Comparison of ENCODE assay signal across 20 cellular contexts in the genomic region with DNA sequence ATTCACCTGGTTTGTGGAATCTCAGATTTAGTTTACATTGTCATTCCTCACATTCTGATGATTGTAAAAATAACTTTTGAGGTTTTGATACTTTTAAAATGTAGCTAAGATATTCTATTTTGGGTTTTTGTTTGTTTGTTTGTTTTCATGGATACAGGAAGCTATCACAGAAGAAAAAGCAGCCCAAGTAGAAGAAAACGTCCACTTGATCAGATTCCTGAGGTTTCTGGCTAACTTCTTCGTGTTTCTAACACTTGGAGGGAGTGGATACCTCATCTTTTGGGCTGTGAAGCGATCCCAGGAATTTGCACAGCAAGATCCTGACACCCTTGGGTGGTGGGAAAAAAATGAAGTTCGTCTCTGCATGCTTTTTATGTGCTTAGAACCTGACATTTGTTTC.
"Had no signal": no experiment of that assay in that cellular context is flagged by ENCODE, and none has a peak within 500 bp of the region (broad histone marks: within the 10 kb centered on the region; RNA-seq: fewer than 3 reads in every experiment).

No MANE protein-coding gene starts in this region.

- FAIRE-seq: bronchial epithelial cell, TTC549 had no signal

- H3K27ac ChIP-seq: gastrocnemius medialis, heart left ventricle, vagina had no signal

- H3K9me3 Mint-ChIP-seq: activated naive CD8-positive, alpha-beta T cell treated with anti-CD3 and anti-CD28 coated beads, Interleukin-2, amount 10 ng/mL, durations not matched to agents 7 days and 5 days; activated T-helper 17 cell treated with anti-CD3 and anti-CD28 coated beads, Interleukin-2, amount 50 U/mL, for 72 hours; immature natural killer cell; stimulated activated naive CD8-positive, alpha-beta T cell treated with anti-CD3 and anti-CD28 coated beads, Interleukin-15, Interleukin-2, amounts not matched to agents 100 ng/mL and 50 ng/mL, for 24 hours; T-helper 2 cell treated with Interferon-gamma antibody and Interleukin-4, amounts not matched to agents 5 μg/mL and 100 μg/mL, for 36 hours had no signal

- H3K27me3 ChIP-seq: gastrocnemius medialis, heart left ventricle, tibial nerve, vagina had no signal

- DNase-seq: activated CD4-positive, alpha-beta memory T cell treated with anti-CD3 and anti-CD28 coated beads for 36 hours; activated CD8-positive, alpha-beta memory T cell treated with anti-CD3 and anti-CD28 coated beads, Interleukin-2, amount 10 ng/mL, durations not matched to agents 7 days and 5 days; activated naive CD4-positive, alpha-beta T cell treated with Interleukin-2 at 50 U/mL for 16 hours; activated naive CD8-positive, alpha-beta T cell treated with anti-CD3 and anti-CD28 coated beads, Interleukin-2, amount 10 ng/mL, durations not matched to agents 7 days and 5 days; aorta; cerebellar nuclear complex; effector CD4-positive, alpha-beta T cell; gastrocnemius medialis; heart left ventricle; immature natural killer cell; stimulated activated CD4-positive, alpha-beta T cell treated with anti-CD3 and anti-CD28 coated beads, Interleukin-2, amount 100 ng/mL, for 24 hours had no signal

- H3K27me3 Mint-ChIP-seq: activated naive CD8-positive, alpha-beta T cell treated with anti-CD3 and anti-CD28 coated beads, Interleukin-2, amount 10 ng/mL, durations not matched to agents 7 days and 5 days; activated T-helper 17 cell treated with anti-CD3 and anti-CD28 coated beads, Interleukin-2, amount 50 U/mL, for 72 hours; stimulated activated naive CD8-positive, alpha-beta T cell treated with anti-CD3 and anti-CD28 coated beads, Interleukin-15, Interleukin-2, amounts not matched to agents 100 ng/mL and 50 ng/mL, for 24 hours had no signal

- H3K4me3 Mint-ChIP-seq: activated CD4-positive, alpha-beta memory T cell treated with anti-CD3 and anti-CD28 coated beads for 36 hours; activated CD8-positive, alpha-beta memory T cell treated with anti-CD3 and anti-CD28 coated beads, Interleukin-2, amount 10 ng/mL, durations not matched to agents 7 days and 5 days; activated naive CD8-positive, alpha-beta T cell treated with anti-CD3 and anti-CD28 coated beads, Interleukin-2, amount 10 ng/mL, durations not matched to agents 7 days and 5 days; activated T-helper 17 cell treated with anti-CD3 and anti-CD28 coated beads, Interleukin-2, amount 50 U/mL, for 72 hours; immature natural killer cell; natural killer cell treated with Interleukin-12 subunit alpha and Interleukin-12 subunit beta and Interleukin-15 and Interleukin-18, amount 100 ng/mL, for 72 hours; stimulated activated naive CD8-positive, alpha-beta T cell treated with anti-CD3 and anti-CD28 coated beads, Interleukin-15, Interleukin-2, amounts not matched to agents 100 ng/mL and 50 ng/mL, for 24 hours; T-helper 2 cell treated with Interferon-gamma antibody and Interleukin-4, amounts not matched to agents 5 μg/mL and 100 μg/mL, for 36 hours had no signal

- H3K4me1 Mint-ChIP-seq: activated CD8-positive, alpha-beta memory T cell treated with anti-CD3 and anti-CD28 coated beads, Interleukin-2, amount 10 ng/mL, durations not matched to agents 7 days and 5 days; activated naive CD8-positive, alpha-beta T cell treated with anti-CD3 and anti-CD28 coated beads, Interleukin-2, amount 10 ng/mL, durations not matched to agents 7 days and 5 days; activated T-helper 17 cell treated with anti-CD3 and anti-CD28 coated beads, Interleukin-2, amount 50 U/mL, for 72 hours; immature natural killer cell had no signal

- H3K36me3 Mint-ChIP-seq: activated CD4-positive, alpha-beta memory T cell treated with anti-CD3 and anti-CD28 coated beads for 36 hours; activated CD8-positive, alpha-beta memory T cell treated with anti-CD3 and anti-CD28 coated beads, Interleukin-2, amount 10 ng/mL, durations not matched to agents 7 days and 5 days; activated naive CD8-positive, alpha-beta T cell treated with anti-CD3 and anti-CD28 coated beads, Interleukin-2, amount 10 ng/mL, durations not matched to agents 7 days and 5 days; immature natural killer cell; natural killer cell treated with Interleukin-12 subunit alpha and Interleukin-12 subunit beta and Interleukin-15 and Interleukin-18, amount 100 ng/mL, for 72 hours had no signal

- H3K4me3 ChIP-seq: gastrocnemius medialis, heart left ventricle, tibial nerve, vagina had no signal

- H3K4me1 ChIP-seq: gastrocnemius medialis, vagina had no signal

- H3K9me3 ChIP-seq: gastrocnemius medialis, tibial nerve, vagina had no signal

- H3K36me3 ChIP-seq: gastrocnemius medialis, heart left ventricle, tibial nerve, vagina had no signal

- H3K27ac Mint-ChIP-seq: activated CD4-positive, alpha-beta memory T cell treated with anti-CD3 and anti-CD28 coated beads for 36 hours; activated CD8-positive, alpha-beta memory T cell treated with anti-CD3 and anti-CD28 coated beads, Interleukin-2, amount 10 ng/mL, durations not matched to agents 7 days and 5 days; activated naive CD8-positive, alpha-beta T cell treated with anti-CD3 and anti-CD28 coated beads, Interleukin-2, amount 10 ng/mL, durations not matched to agents 7 days and 5 days; activated T-helper 17 cell treated with anti-CD3 and anti-CD28 coated beads, Interleukin-2, amount 50 U/mL, for 72 hours; immature natural killer cell; natural killer cell treated with Interleukin-12 subunit alpha and Interleukin-12 subunit beta and Interleukin-15 and Interleukin-18, amount 100 ng/mL, for 72 hours; stimulated activated naive CD8-positive, alpha-beta T cell treated with anti-CD3 and anti-CD28 coated beads, Interleukin-15, Interleukin-2, amounts not matched to agents 100 ng/mL and 50 ng/mL, for 24 hours; T-helper 2 cell treated with Interferon-gamma antibody and Interleukin-4, amounts not matched to agents 5 μg/mL and 100 μg/mL, for 36 hours had no signal

- ATAC-seq: activated CD8-positive, alpha-beta memory T cell treated with anti-CD3 and anti-CD28 coated beads, Interleukin-2, amount 10 ng/mL, durations not matched to agents 7 days and 5 days; activated T-helper 17 cell treated with anti-CD3 and anti-CD28 coated beads, Interleukin-2, amount 50 U/mL, for 72 hours; esophagus mucosa; gastrocnemius medialis; heart left ventricle; natural killer cell treated with Interleukin-12 subunit alpha and Interleukin-12 subunit beta and Interleukin-15 and Interleukin-18, amount 100 ng/mL, for 72 hours had no signal
